Comparison of ENCODE assay signal across 8 cellular contexts in genomic region chr6:29722773-29723665, GRCh38. TPM values are rescaled to one million over a fixed set of nuclear protein-coding genes. Genes with fewer than 3 reads are reported as not detected.
DNase-seq lines count a peak whose midpoint lies in the region; ATAC-seq and TF ChIP-seq lines count a peak whose summit lies in the region.

TSS of gene HLA-F (plus strand) at chr6:29723434. CDS start at chr6:29723464, 30 bp downstream.

- peaks cover 0 to 15% of the 10 kb centered on the region in 2 donors for H3K36me3 ChIP-seq in vagina

- peak within 1 kb of the TSS; percentile 97 for H3K27ac ChIP-seq in vagina

- in situ Hi-C loops in astrocyte of the cerebellum (cut with HindIII; ENCODE audit: low sequenced_read_pairs) = no loop called here

- no peaks in the 10 kb centered on the region for H3K27me3 ChIP-seq in vagina

- intact Hi-C loops in vagina (cut with DNase I) = no loop called here

- peaks cover 20% of the 10 kb centered on the region for H3K4me1 ChIP-seq in vagina

- ATAC-seq in GM21515 (IDR thresholded peaks at IDR 0.05; ENCODE audit: unreplicated experiment) = peak; percentile 90

- TF ChIP-seq POLR2A in vagina (IDR thresholded peaks at IDR 0.05) = peak in 1 of 2 donors; percentile 86

- H3K9me3 ChIP-seq in vagina = no peaks in the 10 kb centered on the region

- no peak for TF ChIP-seq CTCF in astrocyte of the cerebellum (IDR thresholded peaks at IDR 0.05; ENCODE audit: low read depth, low read length, missing control alignments)
- no peak for TF ChIP-seq CTCF in vagina (IDR thresholded peaks at IDR 0.05)

- peak within 1 kb of the TSS; percentile 42 for H3K4me3 ChIP-seq in astrocyte of the cerebellum (ENCODE audit: low read depth, low read length)
- peak within 1 kb of the TSS; percentile 63 to 97 for H3K4me3 ChIP-seq in vagina

- peak; percentile 94 for DNase-seq in DMS114 treated with DMSO at 0.1 percent for 48 hours (lab: John Stamatoyannopoulos, UW; ENCODE audit: unreplicated experiment)
- peak; percentile 20 for DNase-seq in HuH-7.5 (ENCODE audit: low spot score)
- DNase-seq in T-helper 2 cell = peak; percentile 64 to 91 (median 79)
- peak; percentile 27 for DNase-seq in astrocyte of the cerebellum (ENCODE audit: low read depth)
- peak; percentile 62 to 67 for DNase-seq in hippocampal formation (lab: John Stamatoyannopoulos, UW)
- DNase-seq in renal cortical epithelial cell (ENCODE audit: low read depth) = peak; percentile 83
- peak in 1 of 2 donors; percentile 96 for DNase-seq in vagina (ENCODE audit: extremely low spot score in 2 of 2)

RNA-seq across cellular contexts. Expression of gene HLA-F, which starts in this region (rescaled TPM):
- total RNA-seq in renal cortical epithelial cell (7.8 and 25.9 TPM in 2 replicates), vagina (133 TPM)
